ENCODE assay signal across 28 cellular contexts in genomic region chr13:44583126-44583525, GRCh38.
"Had no signal": no experiment of that assay in that cellular context is flagged by ENCODE, and none has a peak within 500 bp of the region (broad histone marks: within the 10 kb centered on the region; RNA-seq: fewer than 3 reads in every experiment).

No MANE protein-coding gene starts in this region.

- ATAC-seq: activated CD4-positive, CD25-positive, alpha-beta regulatory T cell treated with anti-CD3 and anti-CD28 coated beads, Interleukin-2, amount 50 U/mL, for 24 hours; gastroesophageal sphincter; left cardiac atrium; naive thymus-derived CD4-positive, alpha-beta T cell; pancreas had no signal

- H3K9me3 Mint-ChIP-seq: mesothelial cell of epicardium; T-helper 1 cell treated with Interleukin-12 subunit alpha and Interleukin-12 subunit beta and Interleukin-4 antibody, amounts not matched to agents 30 μg/mL and 1 μg/mL, for 36 hours had no signal

- H3K4me3 Mint-ChIP-seq: activated naive CD8-positive, alpha-beta T cell; mesothelial cell of epicardium; naive thymus-derived CD4-positive, alpha-beta T cell; T-helper 1 cell treated with Interleukin-12 subunit alpha and Interleukin-12 subunit beta and Interleukin-4 antibody, amounts not matched to agents 30 μg/mL and 1 μg/mL, for 36 hours had no signal

- H3K4me1 ChIP-seq: prostate gland had no signal

- H3K27ac Mint-ChIP-seq: activated naive CD8-positive, alpha-beta T cell; mesothelial cell of epicardium; naive thymus-derived CD4-positive, alpha-beta T cell; T-helper 1 cell treated with Interleukin-12 subunit alpha and Interleukin-12 subunit beta and Interleukin-4 antibody, amounts not matched to agents 30 μg/mL and 1 μg/mL, for 36 hours had no signal

- H3K4me3 ChIP-seq: adrenal gland, dorsolateral prefrontal cortex, gastroesophageal sphincter, pancreas, prostate gland, spleen, suprapubic skin, tibial artery had no signal

- H3K36me3 ChIP-seq: adrenal gland, gastroesophageal sphincter, pancreas, prostate gland, spleen, suprapubic skin, tibial artery, WERI-Rb-1 had no signal

- H3K27ac ChIP-seq: adrenal gland, dorsolateral prefrontal cortex, gastroesophageal sphincter, pancreas, prostate gland, spleen, suprapubic skin, tibial artery, WERI-Rb-1 had no signal

- H3K27me3 Mint-ChIP-seq: activated naive CD8-positive, alpha-beta T cell had no signal

- DNase-seq: activated CD4-positive, alpha-beta T cell treated with anti-CD3 and anti-CD28 coated beads for 48 hours; activated CD4-positive, alpha-beta T cell treated with anti-CD3 and anti-CD28 coated beads, Interleukin-2, amount 50 U/mL, for 48 hours; activated CD8-positive, alpha-beta memory T cell treated with anti-CD3 and anti-CD28 coated beads for 24 hours; activated effector memory CD4-positive, alpha-beta T cell treated with Interleukin-2 at 50 U/mL for 16 hours; activated naive CD4-positive, alpha-beta T cell treated with Interleukin-2 at 50 U/mL for 16 hours; adrenal gland; aorta; central memory CD4-positive, alpha-beta T cell; dorsolateral prefrontal cortex; effector memory CD4-positive, alpha-beta T cell; erythroblast; hippocampal formation; left cardiac atrium; mammary epithelial cell; naive thymus-derived CD4-positive, alpha-beta T cell; pancreas; spleen; stimulated activated naive CD4-positive, alpha-beta T cell; T-helper 9 cell; tibial artery; WERI-Rb-1 had no signal

- H3K36me3 Mint-ChIP-seq: activated naive CD8-positive, alpha-beta T cell; mesothelial cell of epicardium; naive thymus-derived CD4-positive, alpha-beta T cell had no signal

- H3K9me3 ChIP-seq: adrenal gland, gastroesophageal sphincter, pancreas, prostate gland, spleen, suprapubic skin, tibial artery had no signal

- H3K27me3 ChIP-seq: adrenal gland, dorsolateral prefrontal cortex, gastroesophageal sphincter, pancreas, spleen, suprapubic skin, tibial artery had no signal
